ENCODE assay signal across 8 cellular contexts in genomic region chr14:64880382-64881121, GRCh38. TPM values are rescaled to one million over a fixed set of nuclear protein-coding genes. Genes with fewer than 3 reads are reported as not detected.
DNase-seq lines count a peak whose midpoint lies in the region; ATAC-seq and TF ChIP-seq lines count a peak whose summit lies in the region.

No MANE protein-coding gene starts in this region.

- H3K9me3 ChIP-seq in heart right ventricle: no peaks in the 10 kb centered on the region
- H3K9me3 ChIP-seq in prostate gland: no peaks in the 10 kb centered on the region
- no peaks in the 10 kb centered on the region for H3K9me3 ChIP-seq in vagina

- H3K4me1 ChIP-seq in heart right ventricle (peaks cover 0 to 35% (median 12%) of the 10 kb centered on the region in 9 donors), prostate gland (replicated peaks) (no peaks in the 10 kb centered on the region), vagina (peaks cover 17% of the 10 kb centered on the region)

- TF ChIP-seq POLR2A in prostate gland (IDR thresholded peaks at IDR 0.05) (no peak), vagina (IDR thresholded peaks at IDR 0.05) (no peak)

- H3K27me3 ChIP-seq in heart right ventricle: peaks cover 0 to 97% (median 45%) of the 10 kb centered on the region in 7 donors
- H3K27me3 ChIP-seq in prostate gland (replicated peaks; ENCODE audit: insufficient read depth): no peaks in the 10 kb centered on the region
- H3K27me3 ChIP-seq in vagina: peaks cover 14% of the 10 kb centered on the region

- H3K27ac ChIP-seq in heart right ventricle: peak overlapping the region; percentile 54 to 97 (median 88)
- H3K27ac ChIP-seq in prostate gland: no peak overlapping the region
- no peak overlapping the region for H3K27ac ChIP-seq in vagina

- ATAC-seq in heart right ventricle: peak; percentile 55 to 85 (median 78)

- DNase-seq in EL: peak; percentile 22
- DNase-seq in HK-2 (ENCODE audit: unreplicated experiment): peak; percentile 13
- peak; percentile 51 for DNase-seq in RPMI8226
- DNase-seq in activated naive CD4-positive, alpha-beta T cell (lab: John Stamatoyannopoulos, UW): peak; percentile 2 to 58 (median 17)
- DNase-seq in heart right ventricle: peak; percentile 35 to 52
- DNase-seq in prostate gland (ENCODE audit: low spot score): peak; percentile 14
- no peak for DNase-seq in vagina (ENCODE audit: extremely low spot score in 2 of 2)
- DNase-seq in NCI-H226: no peak

- intact Hi-C loops in heart right ventricle (cut with DNase I) (loop anchor here in 4 of 10 donors (5.0 to 10.0 kb wide), 3 partner anchors 38 to 206 kb away; no protein-coding TSS in a partner anchor), prostate gland (cut with DNase I) (no loop called here), vagina (cut with DNase I) (no loop called here)

- WGBS in heart right ventricle, 2 donors: 3 to 4% methylated on average over 42 of the region's 42 CpGs
- WGBS in prostate gland: 2% methylated on average over 42 of the region's 42 CpGs

- H3K4me3 ChIP-seq in heart right ventricle: peak overlapping the region; percentile 51 to 73 (median 64)
- peak overlapping the region; percentile 34 to 53 for H3K4me3 ChIP-seq in prostate gland
- peak overlapping the region; percentile 47 to 53 for H3K4me3 ChIP-seq in vagina

- no peaks in the 10 kb centered on the region for H3K36me3 ChIP-seq in heart right ventricle
- no peaks in the 10 kb centered on the region for H3K36me3 ChIP-seq in prostate gland
- no peaks in the 10 kb centered on the region for H3K36me3 ChIP-seq in vagina

- TF ChIP-seq CTCF in heart right ventricle (IDR thresholded peaks at IDR 0.05): no peak
- TF ChIP-seq CTCF in prostate gland (IDR thresholded peaks at IDR 0.05): no peak
- no peak for TF ChIP-seq CTCF in vagina (IDR thresholded peaks at IDR 0.05)

RNA-seq across cellular contexts. Expression of gene SPTB, which starts 0.8 kb away (rescaled TPM):
- total RNA-seq in heart right ventricle (100 to 1,000 TPM in 2 of 10 donors, 10 to 100 TPM in 8; 81.8 to 114 (median 94.8) TPM), prostate gland (1 to 10 TPM; 2.7 to 3.7 TPM), vagina (0.98 TPM)
- 10 to 100 TPM; 24.0 to 64.7 TPM for polyA plus RNA-seq in heart right ventricle

RNA-seq across cellular contexts. Expression of gene CHURC1, which starts 33.7 kb away (rescaled TPM):
- total RNA-seq in heart right ventricle: 10 to 100 TPM; 59.2 to 98.8 (median 76.3) TPM
- polyA plus RNA-seq in heart right ventricle: 10 to 100 TPM; 46.2 to 49.4 TPM
- total RNA-seq in prostate gland: 10 to 100 TPM; 47.8 to 49.2 TPM
- 57.9 TPM for total RNA-seq in vagina

Comparison
In these comparisons a context has a peak if more than half of its experiments do, and no peak if none do; other contexts are left out.
1. DNase-seq: peak in EL (single experiment), HK-2 (single experiment), RPMI8226 (single experiment), activated naive CD4-positive, alpha-beta T cell (4 of 4), heart right ventricle (2 of 2) and prostate gland (single experiment); none in vagina (0 of 2) and NCI-H226 (single experiment).
2. H3K27ac ChIP-seq: peak in heart right ventricle (10 of 10); none in prostate gland (0 of 2) and vagina (single experiment).
3. RNA of gene SPTB, which starts 0.8 kb away (total RNA-seq): 81.8 to 114 TPM in heart right ventricle; 2.7 to 3.7 TPM in prostate gland and 0.98 TPM in vagina (single experiment); every median in the first group is over 10 times any median in the second.
4. Peak in every context shown above with its lines, with median percentiles within 50 percentile points of each other: H3K4me3 ChIP-seq.